10 cellular contexts compared by ENCODE assay signal in the genomic region with DNA sequence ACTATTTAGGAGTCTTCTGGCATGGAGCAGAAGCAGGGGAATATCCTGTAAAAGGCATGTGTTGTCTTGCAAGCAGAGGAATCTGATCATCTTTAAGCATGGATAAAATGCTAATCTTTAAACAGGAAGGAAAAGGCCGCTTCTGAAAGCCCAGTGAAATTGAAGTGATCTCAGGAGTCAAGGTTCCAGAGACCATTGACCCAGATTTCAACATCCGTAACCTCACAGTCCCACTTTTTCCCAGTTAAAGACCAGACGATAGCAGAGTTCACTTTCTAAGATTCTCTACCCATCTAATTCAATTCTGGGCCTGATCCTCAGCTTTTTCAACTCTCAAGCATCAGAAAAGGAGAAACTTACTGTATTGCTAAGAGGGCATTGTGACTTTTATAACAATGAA.
"Had no signal": no experiment of that assay in that cellular context is flagged by ENCODE, and none has a peak within 500 bp of the region (broad histone marks: within the 10 kb centered on the region; RNA-seq: fewer than 3 reads in every experiment).

No MANE protein-coding gene starts in this region.

- H3K27ac ChIP-seq: GM23248 had no signal

- H2AFZ ChIP-seq: GM23248 had no signal

- DNase-seq: GM23248, GOT3, H7, H9, HCEC 1CT, HFFc6 had no signal

- ATAC-seq: HCT116 had no signal

- H3K27ac Mint-ChIP-seq: HFFc6 had no signal

- H3K4me1 Mint-ChIP-seq: H9 had no signal

- H3K9me3 Mint-ChIP-seq: H9 had no signal

- H3K4me3 Mint-ChIP-seq: H9, HFFc6 had no signal

- H3K9me3 ChIP-seq: HAP-1 had no signal

- H3K4me1 ChIP-seq: HAP-1 had no signal

- H3K4me3 ChIP-seq: GM23248, HAP-1 had no signal

- H3K9ac ChIP-seq: GM23248 had no signal

- FAIRE-seq: H1, H54 had no signal

- H3K36me3 ChIP-seq: HAP-1 had no signal
